Comparison of ENCODE assay signal across 8 cellular contexts in the genomic region with DNA sequence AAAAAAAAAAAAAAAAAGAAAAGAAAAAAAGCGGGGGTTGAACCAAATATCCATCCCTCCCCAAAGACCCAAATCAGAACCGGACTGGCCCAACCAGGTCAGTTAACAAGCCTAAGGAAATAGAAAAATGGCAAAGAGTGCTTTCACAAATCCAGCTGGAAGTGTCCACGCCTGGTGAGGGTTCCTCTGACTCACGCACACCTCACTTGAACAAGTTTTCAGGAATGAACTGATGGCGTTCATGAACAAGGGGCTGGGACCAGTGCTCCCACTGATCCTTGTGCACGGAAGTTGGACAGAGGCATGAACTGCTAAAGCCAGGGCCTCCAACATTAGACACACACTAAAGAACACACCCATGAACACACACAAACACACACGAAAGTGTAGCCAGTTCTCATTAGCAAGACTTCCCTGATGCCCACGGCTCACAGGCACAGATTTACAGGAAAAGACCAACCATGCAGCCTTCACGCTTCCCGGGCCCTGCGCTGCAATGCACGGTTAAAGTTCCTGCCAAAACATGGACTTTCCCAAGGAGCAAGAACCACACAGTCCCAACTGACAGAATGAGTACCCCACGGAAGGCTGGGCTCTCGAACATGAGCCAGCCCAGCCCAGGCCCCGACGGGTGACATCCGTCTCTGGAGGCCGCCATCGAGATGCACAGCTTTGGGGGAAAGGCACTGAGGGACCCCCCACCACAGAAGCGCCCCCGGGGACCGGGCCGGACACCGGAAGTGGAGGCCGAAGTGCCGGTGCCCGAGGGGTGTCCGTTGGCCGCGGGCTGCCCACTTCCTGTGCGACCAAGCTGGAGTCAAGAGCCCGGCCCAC. TPM values are rescaled to one million over a fixed set of nuclear protein-coding genes. Genes with fewer than 3 reads are reported as not detected.
A peak's percentile ranks its signal among the peaks of the same experiment; 100 is the strongest.
DNase-seq lines count a peak whose midpoint lies in the region; ATAC-seq and TF ChIP-seq lines count a peak whose summit lies in the region.

No MANE protein-coding gene starts in this region.

- peaks cover 67% of the 10 kb centered on the region for H3K36me3 ChIP-seq in DOHH2 (ENCODE audit: control insufficient read depth, low read length)
- H3K36me3 ChIP-seq in ovary, result no peaks in the 10 kb centered on the region

- H3K4me3 ChIP-seq in DOHH2 (ENCODE audit: low read length) (peak overlapping the region; percentile 87), ovary (peak overlapping the region; percentile 68)

- intact Hi-C loops in ovary (cut with DNase I), result loop anchor here in 1 of 4 donors (10.0 kb wide), 1 partner anchor 61 kb away; a partner anchor contains a TSS

- no peaks in the 10 kb centered on the region for H3K27me3 Mint-ChIP-seq in IgD-negative memory B cell
- no peaks in the 10 kb centered on the region for H3K27me3 Mint-ChIP-seq in activated T-cell treated with anti-CD3 and anti-CD28 coated beads, Interleukin-2, amount 50 U/mL, for 24 hours

- H3K27ac Mint-ChIP-seq in IgD-negative memory B cell, result peak overlapping the region; percentile 39 to 90 (median 70)
- peak overlapping the region; percentile 98 for H3K27ac Mint-ChIP-seq in activated T-cell treated with anti-CD3 and anti-CD28 coated beads, Interleukin-2, amount 50 U/mL, for 24 hours

- TF ChIP-seq EP300 in ovary (IDR thresholded peaks at IDR 0.05), result no peak

- ATAC-seq in GM21529 (IDR thresholded peaks at IDR 0.05; ENCODE audit: unreplicated experiment), result peak; percentile 13

- DNase-seq in activated T-cell treated with anti-CD3 and anti-CD28 coated beads, Interleukin-2, amount 50 U/mL, for 24 hours, result no peak
- DNase-seq in foreskin melanocyte (peak; percentile 33), ovary (peak in 1 of 5 donors; percentile 20), MV-4-11 (lab: John Stamatoyannopoulos, UW) (no peak), GF-D8 (lab: John Stamatoyannopoulos, UW) (no peak)

- peaks cover 14 to 25% (median 24%) of the 10 kb centered on the region in 3 donors for H3K4me1 Mint-ChIP-seq in IgD-negative memory B cell
- peaks cover 52% of the 10 kb centered on the region for H3K4me1 Mint-ChIP-seq in activated T-cell treated with anti-CD3 and anti-CD28 coated beads, Interleukin-2, amount 50 U/mL, for 24 hours (ENCODE audit: low read depth)

- peak overlapping the region; percentile 89 to 99 (median 94) for H3K4me3 Mint-ChIP-seq in IgD-negative memory B cell
- peak overlapping the region; percentile 98 for H3K4me3 Mint-ChIP-seq in activated T-cell treated with anti-CD3 and anti-CD28 coated beads, Interleukin-2, amount 50 U/mL, for 24 hours

- peak overlapping the region; percentile 94 for H3K27ac ChIP-seq in DOHH2 (ENCODE audit: low read depth, low read length)
- H3K27ac ChIP-seq in ovary, result peak overlapping the region; percentile 48 to 69

- H3K27me3 ChIP-seq in DOHH2 (ENCODE audit: control insufficient read depth, low read length), result no peaks in the 10 kb centered on the region
- no peaks in the 10 kb centered on the region for H3K27me3 ChIP-seq in ovary

- peaks cover 35% of the 10 kb centered on the region for H3F3A ChIP-seq in DOHH2 (ENCODE audit: control insufficient read depth, insufficient read depth)

- TF ChIP-seq POLR2A in ovary (IDR thresholded peaks at IDR 0.05), result no peak

- 1 to 2% (median 2%) methylated on average over 30 to 32 of the region's 32 CpGs for WGBS in ovary, 3 donors

- peak overlapping the region; percentile 73 for H3K4me2 ChIP-seq in DOHH2 (ENCODE audit: low read length)

- TF ChIP-seq CTCF in DOHH2 (IDR thresholded peaks at IDR 0.05; ENCODE audit: low read depth, low read length, poor library complexity, severe bottlenecking) (no peak), ovary (IDR thresholded peaks at IDR 0.05) (no peak)

- H3K9me3 Mint-ChIP-seq in IgD-negative memory B cell, result no peaks in the 10 kb centered on the region
- no peaks in the 10 kb centered on the region for H3K9me3 Mint-ChIP-seq in activated T-cell treated with anti-CD3 and anti-CD28 coated beads, Interleukin-2, amount 50 U/mL, for 24 hours

- no peaks in the 10 kb centered on the region for H3K9me2 ChIP-seq in DOHH2 (replicated peaks; ENCODE audit: control insufficient read depth, low read length)

- H3K4me1 ChIP-seq in DOHH2 (ENCODE audit: control insufficient read depth, low read length), result peaks cover 79% of the 10 kb centered on the region
- peaks cover 4% of the 10 kb centered on the region for H3K4me1 ChIP-seq in ovary (ENCODE audit: insufficient read depth)

- H3K36me3 Mint-ChIP-seq in IgD-negative memory B cell, result no peaks in the 10 kb centered on the region
- H3K36me3 Mint-ChIP-seq in activated T-cell treated with anti-CD3 and anti-CD28 coated beads, Interleukin-2, amount 50 U/mL, for 24 hours (ENCODE audit: low read depth), result peaks cover 51% of the 10 kb centered on the region

- peaks cover 78% of the 10 kb centered on the region for H3K79me2 ChIP-seq in DOHH2 (ENCODE audit: control insufficient read depth, low read length)

- H3K9me3 ChIP-seq in DOHH2 (ENCODE audit: control insufficient read depth, insufficient read depth, low read length) (no peaks in the 10 kb centered on the region), ovary (no peaks in the 10 kb centered on the region)

- H4K20me1 ChIP-seq in DOHH2 (ENCODE audit: control insufficient read depth, insufficient read depth, low read depth, low read length), result peaks cover 26% of the 10 kb centered on the region

RNA-seq across cellular contexts. Expression of a gene that starts 0.9 kb away (rescaled TPM):
- 74.6 TPM for polyA plus RNA-seq in IgD-negative memory B cell
- total RNA-seq in ovary, result 10 to 100 TPM; 28.1 to 74.2 (median 41.8) TPM
- 10 to 100 TPM; 19.8 to 60.2 TPM for polyA plus RNA-seq in ovary

RNA-seq across cellular contexts. Expression of a gene that starts 37.2 kb away (rescaled TPM):
- polyA plus RNA-seq in IgD-negative memory B cell, result 0.20 TPM
- 10 to 100 TPM in 4 of 7 donors, 1 to 10 TPM in 3; 3.6 to 25.9 (median 12.7) TPM for total RNA-seq in ovary
- polyA plus RNA-seq in ovary, result 1 to 10 TPM; 4.9 to 5.1 TPM

RNA-seq across cellular contexts. Expression of a gene that starts 58.1 kb away (rescaled TPM):
- polyA plus RNA-seq in IgD-negative memory B cell, result 48.8 TPM
- total RNA-seq in ovary, result 10 to 100 TPM; 42.2 to 73.3 (median 58.9) TPM
- polyA plus RNA-seq in ovary, result 10 to 100 TPM in 1 of 2 donors, 1 to 10 TPM in 1; 4.7 to 60.6 TPM
